In genomic region chr2:8306530-8307351, GRCh38 we compare ENCODE assay signal across 13 cellular contexts.
A peak's percentile ranks its signal among the peaks of the same experiment; 100 is the strongest.
DNase-seq lines count a peak whose midpoint lies in the region; ATAC-seq and TF ChIP-seq lines count a peak whose summit lies in the region.
"Had no signal": no experiment of that assay in that cellular context is flagged by ENCODE, and none has a peak within 500 bp of the region (broad histone marks: within the 10 kb centered on the region; RNA-seq: fewer than 3 reads in every experiment).

No MANE protein-coding gene starts in this region.

- no peak for TF ChIP-seq CTCF in chondrocyte (IDR thresholded peaks at IDR 0.05)
- TF ChIP-seq CTCF in omental fat pad (IDR thresholded peaks at IDR 0.05) = no peak
- TF ChIP-seq CTCF in suprapubic skin (IDR thresholded peaks at IDR 0.05) = no peak

- no peak for TF ChIP-seq POLR2A in suprapubic skin (IDR thresholded peaks at IDR 0.05)

- WGBS in suprapubic skin = 62% methylated on average over 7 of the region's 7 CpGs

- H3K27me3 ChIP-seq in suprapubic skin = no peaks in the 10 kb centered on the region
- H3K27me3 ChIP-seq: neutrophil, transverse colon had no signal

- peaks cover 33% of the 10 kb centered on the region for H3K4me1 ChIP-seq in suprapubic skin

- no peak overlapping the region for H3K4me3 Mint-ChIP-seq in chondrocyte (ENCODE audit: unreplicated experiment)

- no peaks in the 10 kb centered on the region for H3K36me3 ChIP-seq in suprapubic skin
- H3K36me3 ChIP-seq: neutrophil, transverse colon had no signal

- peaks cover 27% of the 10 kb centered on the region for H3K4me1 Mint-ChIP-seq in chondrocyte (ENCODE audit: low read depth)

- peak overlapping the region; percentile 73 for H3K27ac Mint-ChIP-seq in chondrocyte (ENCODE audit: unreplicated experiment)

- peaks cover 2% of the 10 kb centered on the region for H3K27me3 Mint-ChIP-seq in chondrocyte (ENCODE audit: low read depth)
- H3K27me3 Mint-ChIP-seq: effector memory CD8-positive, alpha-beta T cell had no signal

- no peaks in the 10 kb centered on the region for H3K36me3 Mint-ChIP-seq in chondrocyte (ENCODE audit: low read depth)

- H3K9me3 Mint-ChIP-seq in chondrocyte (ENCODE audit: low read depth) = no peaks in the 10 kb centered on the region
- H3K9me3 Mint-ChIP-seq: effector memory CD8-positive, alpha-beta T cell had no signal

- TF ChIP-seq EP300 in suprapubic skin (IDR thresholded peaks at IDR 0.05) = no peak

- no peak overlapping the region for H3K27ac ChIP-seq in suprapubic skin
- H3K27ac ChIP-seq: neutrophil had no signal

- DNase-seq in EH (ENCODE audit: low read depth) (peak; percentile 72), M059J (ENCODE audit: low read depth) (peak; percentile 26), chondrocyte (ENCODE audit: low spot score) (no peak), omental fat pad (ENCODE audit: low spot score) (no peak), suprapubic skin (ENCODE audit: low spot score in 2 of 2) (no peak)
- DNase-seq: effector memory CD8-positive, alpha-beta T cell; NCI-H1436 treated with DMSO at 0.1 percent for 48 hours; stimulated activated CD4-positive, alpha-beta T cell treated with anti-CD3 and anti-CD28 coated beads, Interleukin-4, amount 100 ng/mL, for 24 hours; transverse colon had no signal

- H3K4me3 ChIP-seq in suprapubic skin = no peak overlapping the region
- H3K4me3 ChIP-seq: transverse colon had no signal

- ATAC-seq in omental fat pad (ENCODE audit: low FRiP score) (peak; percentile 63), HG03025 (IDR thresholded peaks at IDR 0.05; ENCODE audit: low FRiP score, unreplicated experiment) (no peak), HG02973 (IDR thresholded peaks at IDR 0.05; ENCODE audit: unreplicated experiment) (no peak), GM21390 (IDR thresholded peaks at IDR 0.05; ENCODE audit: unreplicated experiment) (no peak)
- ATAC-seq: effector memory CD8-positive, alpha-beta T cell had no signal

- H3K9me3 ChIP-seq in suprapubic skin = no peaks in the 10 kb centered on the region
- H3K9me3 ChIP-seq: neutrophil, transverse colon had no signal

Comparison
In these comparisons a context has a peak if more than half of its experiments do, and no peak if none do; other contexts are left out.
1. DNase-seq: peak in EH (single experiment) and M059J (single experiment); none in chondrocyte (single experiment), omental fat pad (single experiment) and suprapubic skin (0 of 2).